ENCODE assay signal across 9 cellular contexts in the genomic region with DNA sequence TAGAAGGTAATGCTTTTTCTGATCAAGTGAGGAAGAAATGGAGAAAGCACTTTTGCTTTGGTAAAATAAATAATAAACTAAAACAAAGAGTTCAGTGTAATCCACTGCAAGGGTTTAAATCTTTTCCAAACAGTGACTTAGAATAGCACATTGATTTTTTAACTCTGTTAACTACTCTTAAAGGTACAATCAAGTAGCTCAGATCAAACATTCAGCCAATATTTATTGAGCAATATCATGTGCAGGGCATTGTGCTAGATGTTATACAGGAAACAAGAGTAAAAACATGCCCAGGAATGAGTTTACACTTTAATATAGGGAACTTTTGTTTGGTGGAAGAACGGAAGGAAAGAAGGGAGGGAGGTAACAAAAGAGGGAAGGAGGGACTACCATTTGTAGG.
"Had no signal": no experiment of that assay in that cellular context is flagged by ENCODE, and none has a peak within 500 bp of the region (broad histone marks: within the 10 kb centered on the region; RNA-seq: fewer than 3 reads in every experiment).

No MANE protein-coding gene starts in this region.

- H3K4me1 ChIP-seq: HAP-1 had no signal

- H3K36me3 ChIP-seq: HAP-1 had no signal

- DNase-seq: GM23248, GOT3, H7, HFFc6, KBM-7 had no signal

- H3K27ac ChIP-seq: GM23248, HL-60 had no signal

- H3K36me3 Mint-ChIP-seq: IgD-negative memory B cell had no signal

- H3K9me3 ChIP-seq: HAP-1 had no signal

- H2AFZ ChIP-seq: GM23248 had no signal

- H3K4me1 Mint-ChIP-seq: IgD-negative memory B cell had no signal

- H3K9ac ChIP-seq: GM23248 had no signal

- ATAC-seq: HCT116 had no signal

- H3K4me3 Mint-ChIP-seq: HFFc6, IgD-negative memory B cell had no signal

- H3K27me3 Mint-ChIP-seq: IgD-negative memory B cell had no signal

- H3K27ac Mint-ChIP-seq: HFFc6, IgD-negative memory B cell had no signal

- H3K4me3 ChIP-seq: GM23248, HAP-1 had no signal
